In genomic region chr12:111529424-111530368, GRCh38 we compare ENCODE assay signal across 8 cellular contexts.
DNase-seq lines count a peak whose midpoint lies in the region; ATAC-seq, FAIRE-seq and TF ChIP-seq lines count a peak whose summit lies in the region.

No MANE protein-coding gene starts in this region.

- peaks cover 3 to 12% of the 10 kb centered on the region in 2 donors for H3K36me3 Mint-ChIP-seq in activated T-cell treated with anti-CD3 and anti-CD28 coated beads, Interleukin-2, amount 50 U/mL, for 72 hours (ENCODE audit: insufficient read depth in 2 of 2)
- H3K36me3 Mint-ChIP-seq in osteocyte (ENCODE audit: unreplicated experiment), result peaks cover 22% of the 10 kb centered on the region

- H3K4me3 ChIP-seq in foreskin fibroblast (ENCODE audit: low read depth in 1 of 2, low read length in 2 of 2) (no peak overlapping the region), tibial artery (no peak overlapping the region)

- intact Hi-C loops in tibial artery (cut with DNase I; ENCODE audit: low total_unique reads), result loop anchor here (10.0 kb wide), 1 partner anchor 145 kb away; no protein-coding TSS in a partner anchor

- no peaks in the 10 kb centered on the region for H3K27me3 ChIP-seq in tibial artery

- no peak overlapping the region for H3K27ac ChIP-seq in tibial artery

- peak overlapping the region in 1 of 2 donors; percentile 48 for H3K4me3 Mint-ChIP-seq in activated T-cell treated with anti-CD3 and anti-CD28 coated beads, Interleukin-2, amount 50 U/mL, for 72 hours
- no peak overlapping the region for H3K4me3 Mint-ChIP-seq in osteocyte (ENCODE audit: unreplicated experiment)

- H3K4me1 Mint-ChIP-seq in activated T-cell treated with anti-CD3 and anti-CD28 coated beads, Interleukin-2, amount 50 U/mL, for 72 hours (ENCODE audit: low read depth), result peaks cover 14% of the 10 kb centered on the region
- H3K4me1 Mint-ChIP-seq in osteocyte (ENCODE audit: unreplicated experiment), result peaks cover 16% of the 10 kb centered on the region

- TF ChIP-seq CTCF in foreskin fibroblast (IDR thresholded peaks at IDR 0.05; ENCODE audit: low read depth, low read length) (peak; percentile 61), osteocyte (IDR thresholded peaks at IDR 0.05) (peak; percentile 80), tibial artery (IDR thresholded peaks at IDR 0.05) (peak; percentile 55 to 56)

- H3K27ac Mint-ChIP-seq in activated T-cell treated with anti-CD3 and anti-CD28 coated beads, Interleukin-2, amount 50 U/mL, for 72 hours, result peak overlapping the region; percentile 97
- H3K27ac Mint-ChIP-seq in osteocyte (ENCODE audit: unreplicated experiment), result no peak overlapping the region

- no peaks in the 10 kb centered on the region for H3K4me1 ChIP-seq in tibial artery

- ATAC-seq in activated T-cell treated with anti-CD3 and anti-CD28 coated beads, Interleukin-2, amount 50 U/mL, for 72 hours (replicated peaks in 1 of 2), result peak; percentile 91 to 93
- no peak for ATAC-seq in HG03135 (IDR thresholded peaks at IDR 0.05; ENCODE audit: unreplicated experiment)

- no peaks in the 10 kb centered on the region for H3K9me3 Mint-ChIP-seq in activated T-cell treated with anti-CD3 and anti-CD28 coated beads, Interleukin-2, amount 50 U/mL, for 72 hours
- H3K9me3 Mint-ChIP-seq in osteocyte (ENCODE audit: unreplicated experiment), result no peaks in the 10 kb centered on the region

- H3K36me3 ChIP-seq in tibial artery, result peaks cover 19 to 64% (median 27%) of the 10 kb centered on the region in 3 donors

- no peaks in the 10 kb centered on the region for H3K9me3 ChIP-seq in tibial artery

- no peak for FAIRE-seq in HTR-8/SVneo (lab: Jason Lieb, UNC)
- FAIRE-seq in RCC 7860 (lab: Jason Lieb, UNC), result no peak

- DNase-seq in DMS 273 (lab: John Stamatoyannopoulos, UW; ENCODE audit: unreplicated experiment) (peak; percentile 63), HTR-8/SVneo (ENCODE audit: insufficient read length, low spot score) (peak; percentile 77), RCC 7860 (ENCODE audit: low spot score) (peak; percentile 53), foreskin fibroblast (peak; percentile 33 to 76), osteocyte (ENCODE audit: extremely low spot score, unreplicated experiment) (no peak), tibial artery (no peak)
- DNase-seq in activated T-cell treated with anti-CD3 and anti-CD28 coated beads, Interleukin-2, amount 50 U/mL, for 72 hours, result peak; percentile 63 to 72

- no peaks in the 10 kb centered on the region for H3K27me3 Mint-ChIP-seq in activated T-cell treated with anti-CD3 and anti-CD28 coated beads, Interleukin-2, amount 50 U/mL, for 72 hours (ENCODE audit: low read depth)
- no peaks in the 10 kb centered on the region for H3K27me3 Mint-ChIP-seq in osteocyte (ENCODE audit: unreplicated experiment)

Comparison
In these comparisons a context has a peak if more than half of its experiments do, and no peak if none do; other contexts are left out.
1. DNase-seq: peak in DMS 273 (single experiment), HTR-8/SVneo (single experiment), RCC 7860 (single experiment), activated T-cell treated with anti-CD3 and anti-CD28 coated beads, Interleukin-2, amount 50 U/mL, for 72 hours (2 of 2) and foreskin fibroblast (2 of 2); none in osteocyte (single experiment) and tibial artery (0 of 2).
2. Peak in every context shown above with its lines, with median percentiles within 50 percentile points of each other: CTCF ChIP-seq.